In the genomic region with DNA sequence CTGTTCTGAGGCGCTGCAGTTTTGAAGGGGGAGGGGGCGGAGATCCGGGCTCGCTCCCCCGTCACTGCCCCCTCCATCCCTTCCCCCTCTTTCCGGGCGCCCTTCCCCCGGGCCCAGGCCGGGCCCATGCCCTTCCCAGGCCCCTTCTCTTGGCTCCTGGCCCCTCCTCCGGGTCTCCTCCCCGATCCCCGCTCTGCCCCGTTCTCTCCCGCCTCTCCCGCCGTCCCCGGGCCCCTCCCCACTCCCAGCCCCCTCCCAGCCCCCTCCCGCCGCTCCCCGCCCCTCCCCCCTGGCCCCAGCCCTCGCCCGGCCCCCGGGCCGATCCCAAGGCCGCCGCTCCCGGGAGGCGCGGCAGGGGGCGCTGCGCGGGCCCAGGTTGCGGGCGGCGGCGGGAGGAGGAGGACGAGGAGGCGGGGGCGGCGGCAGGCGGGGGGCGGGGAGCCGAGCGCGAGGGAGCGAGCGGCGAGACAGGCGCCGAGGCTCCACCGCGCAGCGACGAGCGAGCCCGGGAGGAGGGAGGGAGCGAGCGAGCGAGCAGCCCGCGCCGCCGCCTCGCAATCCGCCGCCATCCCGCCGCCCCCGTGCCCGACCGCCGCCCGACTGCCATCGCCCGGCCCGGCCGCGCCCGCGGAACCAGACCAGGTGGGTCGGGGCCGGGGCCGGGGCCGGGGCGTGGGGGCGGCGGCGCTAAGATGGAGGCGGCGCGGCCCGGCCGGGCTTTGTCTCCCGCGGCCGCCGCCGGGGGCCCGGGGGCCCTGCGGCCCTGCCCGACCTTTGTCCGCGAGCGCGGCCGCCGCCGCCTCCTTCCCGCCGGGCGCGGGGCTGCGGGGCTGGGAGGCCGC, we compare ENCODE assay signal across 8 cellular contexts. TPM values are rescaled to one million over a fixed set of nuclear protein-coding genes. Genes with fewer than 3 reads are reported as not detected.
DNase-seq lines count a peak whose midpoint lies in the region; ATAC-seq and TF ChIP-seq lines count a peak whose summit lies in the region.

A gene (plus strand): TSS at position 465 of the 842 bp plus-strand sequence. CDS start 36,059 bp downstream, outside the sequence.

- DNase-seq in ELF-1 (ENCODE audit: low read depth, low spot score) = peak; percentile 87
- peak; percentile 62 for DNase-seq in H4 (ENCODE audit: low spot score)
- peak; percentile 85 for DNase-seq in NAMALWA (ENCODE audit: low spot score)
- peak; percentile 68 to 93 (median 77) for DNase-seq in T-helper 2 cell
- peak in 51 of 56 donors; percentile 36 to 87 (median 72) for DNase-seq in amygdala (lab: John Stamatoyannopoulos, UW)
- DNase-seq in left ventricle myocardium superior = peak; percentile 93
- DNase-seq in psoas muscle = peak; percentile 91 to 93
- DNase-seq in ureter (ENCODE audit: low spot score) = peak; percentile 89

- H3K27me3 ChIP-seq in psoas muscle (ENCODE audit: insufficient read depth in 3 of 3, low read length in 2 of 3) = no peaks in the 10 kb centered on the region

- H3K27ac ChIP-seq in psoas muscle = peak within 1 kb of the TSS; percentile 95

- H3K9me3 ChIP-seq in psoas muscle = no peaks in the 10 kb centered on the region

- TF ChIP-seq CTCF in psoas muscle (IDR thresholded peaks at IDR 0.05) = peak; percentile 58

- WGBS in psoas muscle, 3 donors = 1 to 2% (median 2%) methylated on average over 16 to 112 of the region's 114 CpGs

- H3K36me3 ChIP-seq in psoas muscle (ENCODE audit: insufficient read depth in 1 of 2, low read depth in 1 of 2) = no peaks in the 10 kb centered on the region

- H3K4me3 ChIP-seq in psoas muscle = peak within 1 kb of the TSS; percentile 76

- H3K4me1 ChIP-seq in psoas muscle = peaks cover 45% of the 10 kb centered on the region

- intact Hi-C loops in left ventricle myocardium superior (cut with micrococcal nuclease) (no loop called here), psoas muscle (cut with DNase I) (loop anchor here in 1 of 2 donors (2.0 to 5.0 kb wide), 2 partner anchors 29 to 83 kb away; no protein-coding TSS in a partner anchor)

- ATAC-seq in left ventricle myocardium superior (peak; percentile 83), psoas muscle (peak; percentile 87 to 89 (median 88))

RNA-seq across cellular contexts. Expression of the gene that starts here (rescaled TPM):
- 26.2 and 33.1 TPM in 2 replicates for total RNA-seq in H4 (2014; rRNA removed; shearing (Covaris generic))
- total RNA-seq in left ventricle myocardium superior (144 TPM), psoas muscle (100 to 1,000 TPM in 1 of 4 donors, 10 to 100 TPM in 3; 63.6 to 114 (median 78.7) TPM), ureter (215 TPM)
- 10 to 100 TPM; 22.7 to 42.1 (median 27.5) TPM for polyA plus RNA-seq in psoas muscle

Comparison
In these comparisons a context has a peak if more than half of its experiments do, and no peak if none do; other contexts are left out.
1. Peak in every context shown above with its lines: DNase-seq, ATAC-seq, H3K4me3 ChIP-seq and H3K27ac ChIP-seq.